ENCODE assay signal across 9 cellular contexts in the genomic region with DNA sequence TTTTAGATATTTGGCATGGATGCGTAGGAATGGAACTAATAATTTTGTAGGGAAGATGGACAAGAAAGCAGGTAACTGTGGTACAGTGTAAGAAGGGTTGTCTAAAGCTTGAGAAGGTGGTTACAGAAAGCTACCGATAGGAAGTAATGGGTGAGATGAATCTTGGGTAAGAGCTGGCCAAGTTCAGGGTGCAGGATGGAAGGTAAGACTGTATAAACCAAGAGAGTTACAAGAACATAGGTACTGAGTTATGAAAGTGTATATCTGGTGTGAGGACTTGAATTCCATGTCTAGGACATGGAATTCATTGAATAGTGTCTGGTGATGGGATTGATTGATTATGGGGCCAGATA. TPM values are rescaled to one million over a fixed set of nuclear protein-coding genes. Genes with fewer than 3 reads are reported as not detected.
DNase-seq lines count a peak whose midpoint lies in the region; ATAC-seq and TF ChIP-seq lines count a peak whose summit lies in the region.
"Had no signal": no experiment of that assay in that cellular context is flagged by ENCODE, and none has a peak within 500 bp of the region (broad histone marks: within the 10 kb centered on the region; RNA-seq: fewer than 3 reads in every experiment).

No MANE protein-coding gene starts in this region.

- H2AFZ ChIP-seq in mammary epithelial cell (ENCODE audit: low read depth, low read length), result no peak overlapping the region

- H3K36me3 ChIP-seq in mammary epithelial cell (ENCODE audit: insufficient read depth, low read length), result no peaks in the 10 kb centered on the region

- H3K9me3 Mint-ChIP-seq in osteocyte (ENCODE audit: unreplicated experiment), result no peaks in the 10 kb centered on the region

- H4K20me1 ChIP-seq in mammary epithelial cell (ENCODE audit: insufficient read depth, low read length), result no peaks in the 10 kb centered on the region

- no peaks in the 10 kb centered on the region for H3K9me3 ChIP-seq in mammary epithelial cell (replicated peaks; ENCODE audit: insufficient read depth, low read length)

- H3K9ac ChIP-seq in mammary epithelial cell (ENCODE audit: insufficient read depth, low read length), result no peak overlapping the region

- no peak for DNase-seq in NB4 (ENCODE audit: low read depth)
- no peak for DNase-seq in mammary epithelial cell
- DNase-seq in osteocyte (ENCODE audit: extremely low spot score, unreplicated experiment), result no peak
- DNase-seq in GM03348 (ENCODE audit: low spot score), result no peak
- no peak for DNase-seq in activated gamma-delta T cell (lab: John Stamatoyannopoulos, UW)
- DNase-seq: NCI-H1436 treated with DMSO at 0.1 percent for 48 hours had no signal

- in situ Hi-C loops in mammary epithelial cell (cut with MboI; ENCODE audit: low sequenced_read_pairs in 2 of 2), result no loop called here

- CTCF ChIA-PET in mammary epithelial cell (lab: Charles Lee; ENCODE audit: low non-redundant PET), result no interaction called here

- H3K36me3 Mint-ChIP-seq in osteocyte (ENCODE audit: unreplicated experiment), result peaks cover 2% of the 10 kb centered on the region

- TF ChIP-seq CTCF in NB4 (IDR thresholded peaks at IDR 0.05; ENCODE audit: low read depth, low read length), result no peak
- TF ChIP-seq CTCF in mammary epithelial cell (conservative IDR thresholded peaks at IDR 0.05 in 1 of 2, IDR thresholded peaks at IDR 0.05 in 1 of 2; ENCODE audit: extremely low read depth in 1 of 2, insufficient read depth in 1 of 2, low read depth in 1 of 2, low read length in 2 of 2), result no peak
- TF ChIP-seq CTCF in osteocyte (IDR thresholded peaks at IDR 0.05), result no peak

- H3K27me3 ChIP-seq in mammary epithelial cell (ENCODE audit: insufficient read depth, low read length), result no peaks in the 10 kb centered on the region

- WGBS in mammary epithelial cell (ENCODE audit: low coverage, missing lambda C conversion rate), result 71% methylated on average over 2 of the region's 2 CpGs

- H3K4me3 Mint-ChIP-seq in osteocyte (ENCODE audit: unreplicated experiment), result peak overlapping the region; percentile 46

- BruUV-seq in mammary epithelial cell (replicated peaks; lab: Mats Ljungman, UMichigan), result no TSS peak

- H3K4me2 ChIP-seq in mammary epithelial cell (ENCODE audit: insufficient read depth, low read depth, low read length), result peak overlapping the region; percentile 59

- H3K27ac Mint-ChIP-seq in osteocyte (ENCODE audit: unreplicated experiment), result no peak overlapping the region

- peaks cover 41% of the 10 kb centered on the region for H3K79me2 ChIP-seq in mammary epithelial cell (ENCODE audit: insufficient read depth, low read length)

- no peak for TF ChIP-seq POLR2A in NB4 (IDR thresholded peaks at IDR 0.05; ENCODE audit: extremely low read depth, insufficient read length)

- H3K27me3 Mint-ChIP-seq in osteocyte (ENCODE audit: unreplicated experiment), result no peaks in the 10 kb centered on the region

- no peak for ATAC-seq in GM21390 (IDR thresholded peaks at IDR 0.05; ENCODE audit: unreplicated experiment)
- ATAC-seq in activated CD4-positive, CD25-positive, alpha-beta regulatory T cell treated with anti-CD3 and anti-CD28 coated beads, Interleukin-2, amount 50 U/mL, for 24 hours, result no peak

- peaks cover 25% of the 10 kb centered on the region for H3K4me1 Mint-ChIP-seq in osteocyte (ENCODE audit: unreplicated experiment)

- H3K27ac ChIP-seq in mammary epithelial cell (ENCODE audit: insufficient read depth, low read depth, low read length), result no peak overlapping the region

- dilution Hi-C loops in mammary epithelial cell (cut with HindIII; ENCODE audit: low sequenced_read_pairs), result no loop called here

- peaks cover 13% of the 10 kb centered on the region for H3K4me1 ChIP-seq in mammary epithelial cell (ENCODE audit: insufficient read depth, low read length)

- H3K4me3 ChIP-seq in GM08714 (ENCODE audit: low read length), result peak overlapping the region; percentile 99; the same call in 1 of the 2 replicates
- peak overlapping the region; percentile 98 for H3K4me3 ChIP-seq in NB4 (ENCODE audit: low read depth, low read length)
- H3K4me3 ChIP-seq in mammary epithelial cell (replicated peaks in 1 of 3; ENCODE audit: insufficient read depth in 1 of 3, low read depth in 2 of 3, low read length in 3 of 3), result peak overlapping the region in 2 of 3 experiments; percentile 58 to 74

- intact Hi-C loops in mammary epithelial cell (cut with micrococcal nuclease), result no loop called here

RNA-seq across cellular contexts. Expression of a gene that starts 1.4 kb away (rescaled TPM):
- total RNA-seq in mammary epithelial cell, result 10 to 100 TPM; 23.3 to 41.3 TPM
- polyA plus RNA-seq in mammary epithelial cell, result 31.1 TPM
- polyA minus RNA-seq in mammary epithelial cell, result 24.7 TPM
- 25.4 and 30.5 TPM in 2 replicates for total RNA-seq in osteocyte
